24 cellular contexts compared by ENCODE assay signal in the genomic region with DNA sequence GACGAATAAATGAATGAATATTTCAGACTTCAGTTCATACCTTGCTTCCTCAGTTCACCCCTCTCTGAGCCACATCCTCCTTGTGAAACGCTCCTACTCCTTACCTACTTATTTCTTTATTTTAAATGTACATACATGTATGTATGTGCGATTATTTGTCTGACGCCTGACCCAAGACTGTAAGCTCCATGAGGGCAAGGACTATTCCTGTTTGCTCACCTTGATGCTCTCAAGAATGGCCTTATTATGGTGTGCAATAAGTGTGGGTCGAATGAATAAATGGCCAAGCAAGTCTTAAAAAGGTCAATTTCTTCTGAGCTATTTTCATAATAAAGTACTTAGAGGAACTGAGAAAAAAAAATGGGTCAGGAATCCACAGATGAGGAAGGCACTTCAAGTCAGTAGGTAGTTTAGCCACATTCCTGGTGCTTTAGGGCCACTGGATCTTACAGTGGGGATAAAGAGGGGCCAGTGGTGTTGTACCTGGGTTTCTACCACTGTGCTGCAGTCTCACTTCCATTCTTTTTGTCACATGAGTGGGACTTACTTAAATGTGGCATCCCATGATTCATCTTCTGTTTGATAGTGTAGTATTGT.
DNase-seq lines count a peak whose midpoint lies in the region; ATAC-seq, FAIRE-seq and TF ChIP-seq lines count a peak whose summit lies in the region.
"Had no signal": no experiment of that assay in that cellular context is flagged by ENCODE, and none has a peak within 500 bp of the region (broad histone marks: within the 10 kb centered on the region; RNA-seq: fewer than 3 reads in every experiment).

No MANE protein-coding gene starts in this region.

- no peak for TF ChIP-seq RAD21 in H1 (IDR thresholded peaks at IDR 0.05 in 1 of 2, conservative IDR thresholded peaks at IDR 0.05 in 1 of 2; ENCODE audit: low read depth in 2 of 2, low read length in 2 of 2)

- no peaks in the 10 kb centered on the region for H3K79me1 ChIP-seq in H1 (ENCODE audit: low read depth, low read length)

- H3K4me1 ChIP-seq in MM.1S (ENCODE audit: low read length) (peaks cover 27% of the 10 kb centered on the region), H1 (replicated peaks in 1 of 4; ENCODE audit: control insufficient read depth in 3 of 4, insufficient read depth in 4 of 4, low read length in 3 of 4) (peaks cover 0 to 19% (median 9%) of the 10 kb centered on the region in 4 experiments; a peak in 6 of 7 replicates), neural progenitor cell (peaks cover 25% of the 10 kb centered on the region), heart left ventricle (peaks cover 0 to 2% (median 0%) of the 10 kb centered on the region in 12 donors)

- no peak for ATAC-seq in stimulated activated effector memory CD8-positive, alpha-beta T cell treated with anti-CD3 and anti-CD28 coated beads, Interleukin-12 subunit alpha, Interleukin-12 subunit beta, amount 100 ng/mL, for 72 hours
- no peak for ATAC-seq in heart left ventricle

- H3K23ac ChIP-seq in H1 (ENCODE audit: insufficient read length): no peak overlapping the region

- POLR2A ChIA-PET in H1 (lab: Charles Lee; ENCODE audit: partially characterized antibody): interaction anchor here (1.0 kb wide), 1 partner anchor 92 kb away, joined by 3 read pairs; no protein-coding TSS in a partner anchor
- POLR2A ChIA-PET in activated CD4-positive, alpha-beta memory T cell treated with anti-CD3 and anti-CD28 coated beads for 36 hours (lab: Charles Lee): no interaction called here

- H3K27me3 ChIP-seq in MM.1S (replicated peaks; ENCODE audit: insufficient read depth, low read length) (no peaks in the 10 kb centered on the region), H1 (replicated peaks in 1 of 4; ENCODE audit: control insufficient read depth in 3 of 4, extremely low read depth in 1 of 4, insufficient read depth in 3 of 4, low read length in 3 of 4) (no peaks in the 10 kb centered on the region), neural progenitor cell (no peaks in the 10 kb centered on the region), heart left ventricle (no peaks in the 10 kb centered on the region)

- peak overlapping the region; percentile 69; the same call in 1 of the 2 replicates for H3K4me2 ChIP-seq in MM.1S (ENCODE audit: low read depth, low read length)
- H3K4me2 ChIP-seq in H1 (ENCODE audit: insufficient read depth in 1 of 2, low read depth in 2 of 2, low read length in 2 of 2): no peak overlapping the region; a peak in 1 of 4 replicates
- H3K4me2 ChIP-seq in neural progenitor cell: no peak overlapping the region

- H2BK120ac ChIP-seq in H1 (replicated peaks; ENCODE audit: low read depth, low read length): no peak overlapping the region

- no peak for FAIRE-seq in H1 (lab: Jason Lieb, UNC)
- FAIRE-seq: A204.1, keratinocyte, urothelium cell line had no signal

- no peak overlapping the region for H4K5ac ChIP-seq in H1 (ENCODE audit: insufficient read length, low read depth, low read length)

- H3F3A ChIP-seq in MM.1S (ENCODE audit: insufficient read depth, low read length): 0 out of 2 replicates have a peak, but pooled peaks cover 4% of the 10 kb centered on the region
- H3F3A ChIP-seq in neural progenitor cell (ENCODE audit: low read depth): peaks cover 15% of the 10 kb centered on the region

- peak overlapping the region; percentile 79 for H3K27ac Mint-ChIP-seq in neural progenitor cell
- H3K27ac Mint-ChIP-seq in CD14-positive monocyte: no peak overlapping the region
- no peak overlapping the region for H3K27ac Mint-ChIP-seq in activated CD4-positive, alpha-beta memory T cell treated with anti-CD3 and anti-CD28 coated beads for 36 hours
- no peak overlapping the region for H3K27ac Mint-ChIP-seq in stimulated activated effector memory CD8-positive, alpha-beta T cell treated with anti-CD3 and anti-CD28 coated beads, Interleukin-12 subunit alpha, Interleukin-12 subunit beta, amount 100 ng/mL, for 72 hours
- H3K27ac Mint-ChIP-seq: CD4-positive, alpha-beta memory T cell had no signal

- H2AK5ac ChIP-seq in H1 (ENCODE audit: low read depth, low read length): no peak overlapping the region

- no peak overlapping the region for H4K91ac ChIP-seq in H1 (replicated peaks; ENCODE audit: insufficient read length, low read length)

- H3K56ac ChIP-seq in H1 (replicated peaks; ENCODE audit: insufficient read length, low read depth, low read length): no peak overlapping the region

- H3K4me3 ChIP-seq in MM.1S (ENCODE audit: low read length): no peak overlapping the region
- no peak overlapping the region for H3K4me3 ChIP-seq in H1 (ENCODE audit: extremely low read depth in 1 of 4, insufficient read depth in 2 of 4, low read depth in 3 of 4, low read length in 4 of 4)
- H3K4me3 ChIP-seq in neural progenitor cell: no peak overlapping the region
- no peak overlapping the region for H3K4me3 ChIP-seq in heart left ventricle

- no peak overlapping the region for H3K4ac ChIP-seq in H1 (replicated peaks; ENCODE audit: insufficient read length, low read depth, low read length)

- peak; percentile 22 for DNase-seq in CD1c-positive myeloid dendritic cell (ENCODE audit: extremely low spot score)
- DNase-seq in MM.1S: no peak
- DNase-seq in H1 (ENCODE audit: low read depth in 1 of 2, low spot score in 2 of 2): no peak
- DNase-seq in neural progenitor cell (ENCODE audit: low spot score): no peak
- no peak for DNase-seq in CD14-positive monocyte (ENCODE audit: low spot score)
- no peak for DNase-seq in activated CD4-positive, alpha-beta memory T cell treated with anti-CD3 and anti-CD28 coated beads for 36 hours
- no peak for DNase-seq in stimulated activated effector memory CD8-positive, alpha-beta T cell treated with anti-CD3 and anti-CD28 coated beads, Interleukin-12 subunit alpha, Interleukin-12 subunit beta, amount 100 ng/mL, for 72 hours (ENCODE audit: low spot score in 2 of 2)
- DNase-seq in heart left ventricle: no peak
- DNase-seq: activated CD4-positive, alpha-beta T cell treated with anti-CD3 and anti-CD28 coated beads, Interleukin-2, amount 50 U/mL, for 48 hours; activated CD4-positive, CD25-positive, alpha-beta regulatory T cell; activated CD8-positive, alpha-beta memory T cell treated with anti-CD3 and anti-CD28 coated beads, Interleukin-2, amount 50 U/mL, for 4 hours; activated naive CD4-positive, alpha-beta T cell treated with Interleukin-2 at 50 U/mL for 16 hours; AML-193; CD4-positive, alpha-beta memory T cell; head of caudate nucleus; naive B cell; NCI-H446; occipital lobe; stimulated activated naive CD4-positive, alpha-beta T cell treated with Interleukin-2 at 50 U/mL for 16 hours; T-helper 1 cell had no signal

- H3K23me2 ChIP-seq in H1 (ENCODE audit: low read depth, low read length): no peaks in the 10 kb centered on the region

- TF ChIP-seq CTCF in MM.1S (IDR thresholded peaks at IDR 0.05; ENCODE audit: low read length) (no peak), H1 (IDR thresholded peaks at IDR 0.05; ENCODE audit: control extremely low read depth in 1 of 3, insufficient read depth in 1 of 3, low read depth in 1 of 3, low read length in 3 of 3) (no peak), neural progenitor cell (IDR thresholded peaks at IDR 0.05) (no peak), CD14-positive monocyte (IDR thresholded peaks at IDR 0.05) (no peak), heart left ventricle (IDR thresholded peaks at IDR 0.05) (no peak)

- no peaks in the 10 kb centered on the region for H3K36me3 Mint-ChIP-seq in neural progenitor cell
- H3K36me3 Mint-ChIP-seq in CD14-positive monocyte: no peaks in the 10 kb centered on the region
- no peaks in the 10 kb centered on the region for H3K36me3 Mint-ChIP-seq in activated CD4-positive, alpha-beta memory T cell treated with anti-CD3 and anti-CD28 coated beads for 36 hours
- no peaks in the 10 kb centered on the region for H3K36me3 Mint-ChIP-seq in stimulated activated effector memory CD8-positive, alpha-beta T cell treated with anti-CD3 and anti-CD28 coated beads, Interleukin-12 subunit alpha, Interleukin-12 subunit beta, amount 100 ng/mL, for 72 hours
- H3K36me3 Mint-ChIP-seq: CD4-positive, alpha-beta memory T cell; naive B cell had no signal

- H3K4me1 Mint-ChIP-seq in neural progenitor cell (peaks cover 45% of the 10 kb centered on the region), CD14-positive monocyte (no peaks in the 10 kb centered on the region)
- H3K4me1 Mint-ChIP-seq in activated CD4-positive, alpha-beta memory T cell treated with anti-CD3 and anti-CD28 coated beads for 36 hours (ENCODE audit: low read depth): no peaks in the 10 kb centered on the region
- H3K4me1 Mint-ChIP-seq in stimulated activated effector memory CD8-positive, alpha-beta T cell treated with anti-CD3 and anti-CD28 coated beads, Interleukin-12 subunit alpha, Interleukin-12 subunit beta, amount 100 ng/mL, for 72 hours: no peaks in the 10 kb centered on the region
- H3K4me1 Mint-ChIP-seq: CD4-positive, alpha-beta memory T cell; central memory CD8-positive, alpha-beta T cell; naive B cell had no signal

- H2BK5ac ChIP-seq in H1 (ENCODE audit: low read depth, low read length): no peak overlapping the region

- H4K8ac ChIP-seq in H1 (ENCODE audit: extremely low read depth, insufficient read depth, low read length): no peak overlapping the region

- H3K36me3 ChIP-seq in MM.1S (replicated peaks; ENCODE audit: insufficient read depth, low read length) (no peaks in the 10 kb centered on the region), H1 (ENCODE audit: control insufficient read depth in 2 of 4, insufficient read depth in 4 of 4, low read length in 3 of 4) (no peaks in the 10 kb centered on the region), neural progenitor cell (no peaks in the 10 kb centered on the region), heart left ventricle (no peaks in the 10 kb centered on the region)

- H3K79me2 ChIP-seq in MM.1S (ENCODE audit: low read length) (no peaks in the 10 kb centered on the region), H1 (ENCODE audit: control insufficient read depth in 1 of 2, insufficient read depth in 2 of 2, low read length in 2 of 2) (no peaks in the 10 kb centered on the region), neural progenitor cell (ENCODE audit: low read depth) (no peaks in the 10 kb centered on the region)

- no peak overlapping the region for H2BK20ac ChIP-seq in H1 (ENCODE audit: low read length)

- H4K20me1 ChIP-seq in MM.1S (ENCODE audit: insufficient read depth, low read length): no peaks in the 10 kb centered on the region
- no peaks in the 10 kb centered on the region for H4K20me1 ChIP-seq in H1 (replicated peaks in 1 of 2; ENCODE audit: control insufficient read depth in 1 of 2, insufficient read depth in 2 of 2, low read length in 2 of 2)
- no peaks in the 10 kb centered on the region for H4K20me1 ChIP-seq in neural progenitor cell (ENCODE audit: low read depth)

- H2BK15ac ChIP-seq in H1 (ENCODE audit: low read length): no peak overlapping the region

- TF ChIP-seq EP300 in H1 (IDR thresholded peaks at IDR 0.05; ENCODE audit: borderline replicate concordance in 1 of 2, low read depth in 2 of 2, low read length in 2 of 2): no peak

- H3K27me3 Mint-ChIP-seq in neural progenitor cell (ENCODE audit: insufficient read depth, low read depth) (peaks cover 2% of the 10 kb centered on the region), CD14-positive monocyte (ENCODE audit: low read depth in 3 of 3) (peaks cover 4 to 5% (median 4%) of the 10 kb centered on the region in 3 donors)
- H3K27me3 Mint-ChIP-seq in activated CD4-positive, alpha-beta memory T cell treated with anti-CD3 and anti-CD28 coated beads for 36 hours: peaks cover 19% of the 10 kb centered on the region

- H3K27ac ChIP-seq in MM.1S (ENCODE audit: low read length) (peak overlapping the region; percentile 56; the same call in 1 of the 2 replicates), H1 (ENCODE audit: low read depth, low read length) (no peak overlapping the region), neural progenitor cell (no peak overlapping the region), heart left ventricle (no peak overlapping the region)

- no peak overlapping the region for H3K14ac ChIP-seq in H1 (ENCODE audit: insufficient read length)

- 0 out of 2 replicates have a peak overlapping the region, but pooled peaks have one; percentile 73 for H2BK12ac ChIP-seq in H1 (ENCODE audit: low read depth, low read length)

- TF ChIP-seq POLR2A in H1 (IDR thresholded peaks at IDR 0.05; ENCODE audit: control extremely low read depth in 1 of 2, low read depth in 2 of 2, low read length in 2 of 2): no peak
- no peak for TF ChIP-seq POLR2A in heart left ventricle (IDR thresholded peaks at IDR 0.05)

- H3K9me3 ChIP-seq in MM.1S (replicated peaks; ENCODE audit: insufficient read depth, low read length): no peaks in the 10 kb centered on the region
- no peaks in the 10 kb centered on the region for H3K9me3 ChIP-seq in H1 (ENCODE audit: insufficient read depth in 2 of 2, low read depth in 1 of 2, low read length in 1 of 2)
- H3K9me3 ChIP-seq in neural progenitor cell (ENCODE audit: low read depth): no peaks in the 10 kb centered on the region
- no peaks in the 10 kb centered on the region for H3K9me3 ChIP-seq in heart left ventricle

- H2AFZ ChIP-seq in MM.1S (ENCODE audit: low read length) (no peak overlapping the region), H1 (ENCODE audit: low read length) (0 out of 2 replicates have a peak overlapping the region, but pooled peaks have one; percentile 73), neural progenitor cell (replicated peaks) (no peak overlapping the region)

- H3K4me3 Mint-ChIP-seq in neural progenitor cell (peak overlapping the region; percentile 14), CD14-positive monocyte (no peak overlapping the region)
- no peak overlapping the region for H3K4me3 Mint-ChIP-seq in activated CD4-positive, alpha-beta memory T cell treated with anti-CD3 and anti-CD28 coated beads for 36 hours
- H3K4me3 Mint-ChIP-seq in stimulated activated effector memory CD8-positive, alpha-beta T cell treated with anti-CD3 and anti-CD28 coated beads, Interleukin-12 subunit alpha, Interleukin-12 subunit beta, amount 100 ng/mL, for 72 hours: no peak overlapping the region
- H3K4me3 Mint-ChIP-seq: CD4-positive, alpha-beta memory T cell; central memory CD8-positive, alpha-beta T cell; naive B cell had no signal

- no peak overlapping the region for H3K18ac ChIP-seq in H1 (ENCODE audit: extremely low read depth, low read length)

- intact Hi-C loops in CD14-positive monocyte (cut with micrococcal nuclease) (no loop called here), heart left ventricle (cut with DNase I) (no loop called here)
- intact Hi-C loops in activated CD4-positive, alpha-beta memory T cell treated with anti-CD3 and anti-CD28 coated beads for 36 hours (cut with micrococcal nuclease): no loop called here

- no peaks in the 10 kb centered on the region for H3K9me2 ChIP-seq in MM.1S (replicated peaks; ENCODE audit: insufficient read depth, low read length)

- H3K9ac ChIP-seq in MM.1S (ENCODE audit: low read length) (no peak overlapping the region), H1 (replicated peaks in 1 of 4; ENCODE audit: extremely low read depth in 1 of 4, low read depth in 3 of 4, low read length in 3 of 4) (no peak overlapping the region), neural progenitor cell (no peak overlapping the region)

- 93% methylated on average over 5 of the region's 5 CpGs; no CpG with 5 or more reads in 1 of the 2 experiments for WGBS in H1 (ENCODE audit: extremely low coverage in 1 of 2, insufficient coverage in 1 of 2, insufficient read length in 1 of 2, insufficient replicate concordance in 2 of 2, low coverage in 1 of 2, low lambda C conversion rate in 2 of 2, missing lambda C conversion rate in 1 of 2), 2 experiments
- WGBS in heart left ventricle, 4 donors: 88 to 92% (median 91%) methylated on average over 5 of the region's 5 CpGs

- H3K9me3 Mint-ChIP-seq in neural progenitor cell (no peaks in the 10 kb centered on the region), CD14-positive monocyte (no peaks in the 10 kb centered on the region)
- no peaks in the 10 kb centered on the region for H3K9me3 Mint-ChIP-seq in activated CD4-positive, alpha-beta memory T cell treated with anti-CD3 and anti-CD28 coated beads for 36 hours
- H3K9me3 Mint-ChIP-seq in stimulated activated effector memory CD8-positive, alpha-beta T cell treated with anti-CD3 and anti-CD28 coated beads, Interleukin-12 subunit alpha, Interleukin-12 subunit beta, amount 100 ng/mL, for 72 hours: no peaks in the 10 kb centered on the region
- H3K9me3 Mint-ChIP-seq: central memory CD8-positive, alpha-beta T cell had no signal

- CTCF ChIA-PET in H1 (lab: Charles Lee; ENCODE audit: partially characterized antibody): interaction anchor here (1.5 kb wide), 1 partner anchor 40 kb away, joined by 4 read pairs; no protein-coding TSS in a partner anchor
- CTCF ChIA-PET in activated CD4-positive, alpha-beta memory T cell treated with anti-CD3 and anti-CD28 coated beads for 36 hours (lab: Charles Lee): no interaction called here
